ENCODE assay signal across 10 cellular contexts in genomic region chrX:53421125-53421524, GRCh38. TPM values are rescaled to one million over a fixed set of nuclear protein-coding genes. Genes with fewer than 3 reads are reported as not detected.
DNase-seq lines count a peak whose midpoint lies in the region; ATAC-seq and TF ChIP-seq lines count a peak whose summit lies in the region.
"Had no signal": no experiment of that assay in that cellular context is flagged by ENCODE, and none has a peak within 500 bp of the region (broad histone marks: within the 10 kb centered on the region; RNA-seq: fewer than 3 reads in every experiment).

No MANE protein-coding gene starts in this region.

- POLR2A ChIA-PET in activated B cell treated with CpG ODN at 0.5 μM for 24 hours (lab: Charles Lee) = no interaction called here

- H3K36me3 ChIP-seq in iPS DF 6.9 (ENCODE audit: control insufficient read depth, insufficient read depth, low read length) = no peaks in the 10 kb centered on the region

- peak overlapping the region; percentile 93 for H3K27ac Mint-ChIP-seq in activated CD8-positive, alpha-beta memory T cell treated with anti-CD3 and anti-CD28 coated beads, Interleukin-2, amount 10 ng/mL, durations not matched to agents 7 days and 5 days
- H3K27ac Mint-ChIP-seq in activated B cell treated with CpG ODN at 0.5 μM for 24 hours = peak overlapping the region; percentile 96
- peak overlapping the region; percentile 90 to 97 for H3K27ac Mint-ChIP-seq in stimulated activated naive CD8-positive, alpha-beta T cell treated with anti-CD3 and anti-CD28 coated beads, Interleukin-15, amount 100 ng/mL, for 72 hours

- H3K36me3 Mint-ChIP-seq in activated CD8-positive, alpha-beta memory T cell treated with anti-CD3 and anti-CD28 coated beads, Interleukin-2, amount 10 ng/mL, durations not matched to agents 7 days and 5 days = peaks cover 20% of the 10 kb centered on the region
- H3K36me3 Mint-ChIP-seq in activated B cell treated with CpG ODN at 0.5 μM for 24 hours (ENCODE audit: low read depth) = peaks cover 15% of the 10 kb centered on the region

- H3K27me3 ChIP-seq in iPS DF 6.9 (ENCODE audit: control insufficient read depth, insufficient read depth, low read length) = no peaks in the 10 kb centered on the region

- H3K9me3 Mint-ChIP-seq in activated CD8-positive, alpha-beta memory T cell treated with anti-CD3 and anti-CD28 coated beads, Interleukin-2, amount 10 ng/mL, durations not matched to agents 7 days and 5 days (ENCODE audit: low read depth) = no peaks in the 10 kb centered on the region
- no peaks in the 10 kb centered on the region for H3K9me3 Mint-ChIP-seq in activated B cell treated with CpG ODN at 0.5 μM for 24 hours
- no peaks in the 10 kb centered on the region for H3K9me3 Mint-ChIP-seq in stimulated activated naive CD8-positive, alpha-beta T cell treated with anti-CD3 and anti-CD28 coated beads, Interleukin-15, amount 100 ng/mL, for 72 hours

- no peak for TF ChIP-seq CTCF in activated B cell treated with CpG ODN at 0.5 μM for 24 hours (IDR thresholded peaks at IDR 0.05)

- no peaks in the 10 kb centered on the region for H3K27me3 Mint-ChIP-seq in activated CD8-positive, alpha-beta memory T cell treated with anti-CD3 and anti-CD28 coated beads, Interleukin-2, amount 10 ng/mL, durations not matched to agents 7 days and 5 days
- H3K27me3 Mint-ChIP-seq in activated B cell treated with CpG ODN at 0.5 μM for 24 hours = no peaks in the 10 kb centered on the region
- H3K27me3 Mint-ChIP-seq in stimulated activated naive CD8-positive, alpha-beta T cell treated with anti-CD3 and anti-CD28 coated beads, Interleukin-15, amount 100 ng/mL, for 72 hours = no peaks in the 10 kb centered on the region

- peak overlapping the region; percentile 92 for H3K4me3 Mint-ChIP-seq in activated CD8-positive, alpha-beta memory T cell treated with anti-CD3 and anti-CD28 coated beads, Interleukin-2, amount 10 ng/mL, durations not matched to agents 7 days and 5 days
- peak overlapping the region; percentile 92 for H3K4me3 Mint-ChIP-seq in activated B cell treated with CpG ODN at 0.5 μM for 24 hours
- peak overlapping the region; percentile 84 to 88 for H3K4me3 Mint-ChIP-seq in stimulated activated naive CD8-positive, alpha-beta T cell treated with anti-CD3 and anti-CD28 coated beads, Interleukin-15, amount 100 ng/mL, for 72 hours

- WGBS in iPS DF 6.9 (ENCODE audit: insufficient coverage, insufficient read length) = no CpG with 5 or more reads among the region's 2 CpGs

- peak overlapping the region; percentile 80; the same call in 1 of the 2 replicates for H3K4me3 ChIP-seq in iPS DF 6.9 (ENCODE audit: low read length)

- CTCF ChIA-PET in activated CD8-positive, alpha-beta memory T cell treated with anti-CD3 and anti-CD28 coated beads, Interleukin-2, amount 10 ng/mL, durations not matched to agents 7 days and 5 days (lab: Charles Lee) = interaction anchor here (0.9 to 2.6 kb wide), 3 partner anchors 14 to 25 kb away, joined by 3 to 7 read pairs (median 3); no protein-coding TSS in a partner anchor
- CTCF ChIA-PET in activated B cell treated with CpG ODN at 0.5 μM for 24 hours (lab: Charles Lee) = no interaction called here

- no peak overlapping the region for H3K27ac ChIP-seq in iPS DF 6.9 (ENCODE audit: low read length)

- H3K9me3 ChIP-seq in iPS DF 6.9 (ENCODE audit: control insufficient read depth, insufficient read depth, low read length) = no peaks in the 10 kb centered on the region

- H3K4me1 ChIP-seq in iPS DF 6.9 (ENCODE audit: control insufficient read depth, insufficient read depth, low read length) = peaks cover 2% of the 10 kb centered on the region

- intact Hi-C loops in activated B cell treated with CpG ODN at 0.5 μM for 24 hours (cut with micrococcal nuclease) = loop anchor here (5.0 kb wide), 1 partner anchor 339 kb away; the partner anchor contains the start of gene TSPYL2

- ATAC-seq in activated CD8-positive, alpha-beta memory T cell treated with anti-CD3 and anti-CD28 coated beads, Interleukin-2, amount 10 ng/mL, durations not matched to agents 7 days and 5 days = no peak
- no peak for ATAC-seq in activated B cell treated with CpG ODN at 0.5 μM for 24 hours (ENCODE audit: low read depth)
- ATAC-seq in stimulated activated naive CD8-positive, alpha-beta T cell treated with anti-CD3 and anti-CD28 coated beads, Interleukin-15, amount 100 ng/mL, for 72 hours = no peak
- no peak for ATAC-seq in HG02798 (IDR thresholded peaks at IDR 0.05; ENCODE audit: poor library complexity, unreplicated experiment)

- no peak for DNase-seq in activated CD8-positive, alpha-beta memory T cell treated with anti-CD3 and anti-CD28 coated beads, Interleukin-2, amount 10 ng/mL, durations not matched to agents 7 days and 5 days
- no peak for DNase-seq in activated CD8-positive, alpha-beta memory T cell treated with anti-CD3 and anti-CD28 coated beads, Interleukin-2, amount 50 U/mL, for 4 hours
- DNase-seq in activated B cell treated with CpG ODN at 0.5 μM for 24 hours = no peak
- DNase-seq in iPS DF 6.9 (ENCODE audit: low read depth, low spot score) = no peak
- no peak for DNase-seq in stimulated activated naive CD8-positive, alpha-beta T cell treated with anti-CD3 and anti-CD28 coated beads, Interleukin-15, amount 100 ng/mL, for 72 hours
- DNase-seq in UCSD-AML1 (lab: John Stamatoyannopoulos, UW; ENCODE audit: unreplicated experiment) = no peak
- DNase-seq in activated CD4-positive, alpha-beta T cell treated with anti-CD3 and anti-CD28 coated beads for 48 hours = no peak
- DNase-seq: DMS153, T-helper 9 cell had no signal

- peaks cover 28% of the 10 kb centered on the region for H3K4me1 Mint-ChIP-seq in activated CD8-positive, alpha-beta memory T cell treated with anti-CD3 and anti-CD28 coated beads, Interleukin-2, amount 10 ng/mL, durations not matched to agents 7 days and 5 days
- H3K4me1 Mint-ChIP-seq in activated B cell treated with CpG ODN at 0.5 μM for 24 hours = peaks cover 29% of the 10 kb centered on the region
- H3K4me1 Mint-ChIP-seq in stimulated activated naive CD8-positive, alpha-beta T cell treated with anti-CD3 and anti-CD28 coated beads, Interleukin-15, amount 100 ng/mL, for 72 hours = peaks cover 33% of the 10 kb centered on the region

RNA-seq across cellular contexts. Expression of gene SMC1A, which starts 1.3 kb away (rescaled TPM):
- total RNA-seq in activated CD8-positive, alpha-beta memory T cell treated with anti-CD3 and anti-CD28 coated beads, Interleukin-2, amount 10 ng/mL, durations not matched to agents 7 days and 5 days = 100 to 1,000 TPM; 159 to 171 TPM
- total RNA-seq in activated B cell treated with CpG ODN at 0.5 μM for 24 hours = 75.8 and 84.0 TPM in 2 replicates

RNA-seq across cellular contexts. Expression of gene RIBC1, which starts 1.5 kb away (rescaled TPM):
- 1 to 10 TPM in 1 of 2 experiments, under 1 TPM in 1; 0.61 to 1.1 TPM for total RNA-seq in activated CD8-positive, alpha-beta memory T cell treated with anti-CD3 and anti-CD28 coated beads, Interleukin-2, amount 10 ng/mL, durations not matched to agents 7 days and 5 days
- total RNA-seq in activated B cell treated with CpG ODN at 0.5 μM for 24 hours = 0.86 and 0.91 TPM in 2 replicates

RNA-seq across cellular contexts. Expression of gene HSD17B10, which starts 13.0 kb away (rescaled TPM):
- 100 to 1,000 TPM; 111 to 147 TPM for total RNA-seq in activated CD8-positive, alpha-beta memory T cell treated with anti-CD3 and anti-CD28 coated beads, Interleukin-2, amount 10 ng/mL, durations not matched to agents 7 days and 5 days
- total RNA-seq in activated B cell treated with CpG ODN at 0.5 μM for 24 hours = 108 and 114 TPM in 2 replicates
